ENCODE assay signal across 8 cellular contexts in genomic region chr5:170632266-170632984, GRCh38.
A peak's percentile ranks its signal among the peaks of the same experiment; 100 is the strongest.
DNase-seq lines count a peak whose midpoint lies in the region; ATAC-seq, FAIRE-seq and TF ChIP-seq lines count a peak whose summit lies in the region.

No MANE protein-coding gene starts in this region.

- POLR2A ChIA-PET in RWPE1 (lab: Yijun Ruan, JAX; ENCODE audit: low non-redundant PET) = no interaction called here

- TF ChIP-seq POLR2A in sigmoid colon (IDR thresholded peaks at IDR 0.05) = no peak

- H3K9ac ChIP-seq in kidney (ENCODE audit: low read length in 2 of 2) = peak overlapping the region in 1 of 2 donors; percentile 36

- intact Hi-C loops in sigmoid colon (cut with DNase I) (loop anchor here (2.0 to 5.0 kb wide), 4 partner anchors 28 to 530 kb away; no protein-coding TSS in a partner anchor), kidney (cut with DNase I) (loop anchor here (10.0 kb wide), 1 partner anchor 162 kb away; no protein-coding TSS in a partner anchor)

- DNase-seq in RWPE1 (ENCODE audit: low spot score) (no peak), glomerular visceral epithelial cell (ENCODE audit: extremely low spot score) (peak; percentile 12), sigmoid colon (peak; percentile 57), AML-193 (lab: John Stamatoyannopoulos, UW) (no peak), kidney (no peak), cerebellum (ENCODE audit: low spot score) (no peak)

- 35 to 45% methylated on average over 19 of the region's 19 CpGs for WGBS in sigmoid colon, 2 donors

- H3K9me3 ChIP-seq in sigmoid colon (no peaks in the 10 kb centered on the region), kidney (ENCODE audit: control insufficient read depth in 1 of 2, low read length in 2 of 2) (no peaks in the 10 kb centered on the region)

- TF ChIP-seq EP300 in sigmoid colon (IDR thresholded peaks at IDR 0.05) = no peak

- peak; percentile 15 for ATAC-seq in GM19351 (IDR thresholded peaks at IDR 0.05; ENCODE audit: unreplicated experiment)
- ATAC-seq in HG02938 (IDR thresholded peaks at IDR 0.05; ENCODE audit: unreplicated experiment) = no peak

- no peaks in the 10 kb centered on the region for H3K27me3 ChIP-seq in sigmoid colon

- H3K36me3 ChIP-seq in sigmoid colon (no peaks in the 10 kb centered on the region), kidney (ENCODE audit: control insufficient read depth in 1 of 2, insufficient read depth in 2 of 2, low read length in 2 of 2) (no peaks in the 10 kb centered on the region)

- H3K4me3 ChIP-seq in sigmoid colon (peak overlapping the region in 2 of 4 donors; percentile 28 to 42), kidney (ENCODE audit: low read length in 2 of 2) (peak overlapping the region in 1 of 2 donors; percentile 30)

- H3K4me1 ChIP-seq in sigmoid colon (peaks cover 0 to 41% (median 38%) of the 10 kb centered on the region in 4 donors), kidney (ENCODE audit: control insufficient read depth in 1 of 2, insufficient read depth in 1 of 2, low read depth in 1 of 2, low read length in 2 of 2) (peaks cover 10% of the 10 kb centered on the region in 2 donors)

- FAIRE-seq in kidney (lab: Jason Lieb, UNC) = no peak

- CTCF ChIA-PET in RWPE1 (lab: Yijun Ruan, JAX) = interaction anchor here (0.7 to 7.0 kb wide), 12 partner anchors 8 to 406 kb away, joined by 3 to 92 read pairs (median 4); no protein-coding TSS in a partner anchor

- H3K27ac ChIP-seq in RWPE1 (peak overlapping the region; percentile 72), sigmoid colon (peak overlapping the region; percentile 81 to 87 (median 84)), kidney (ENCODE audit: low read depth in 2 of 2, low read length in 2 of 2) (peak overlapping the region in 1 of 2 donors; percentile 64)

- TF ChIP-seq CTCF in RWPE1 (conservative IDR thresholded peaks at IDR 0.05; ENCODE audit: low read depth) (no peak), sigmoid colon (IDR thresholded peaks at IDR 0.05) (no peak), kidney (IDR thresholded peaks at IDR 0.05; ENCODE audit: borderline replicate concordance, extremely low read depth, insufficient read depth) (no peak)

Comparison
In these comparisons a context has a peak if more than half of its experiments do, and no peak if none do; other contexts are left out.
1. DNase-seq: peak in glomerular visceral epithelial cell (single experiment) and sigmoid colon (single experiment); none in RWPE1 (single experiment), AML-193 (0 of 2), kidney (single experiment) and cerebellum (single experiment).